1 cellular context compared by ENCODE assay signal in the genomic region with DNA sequence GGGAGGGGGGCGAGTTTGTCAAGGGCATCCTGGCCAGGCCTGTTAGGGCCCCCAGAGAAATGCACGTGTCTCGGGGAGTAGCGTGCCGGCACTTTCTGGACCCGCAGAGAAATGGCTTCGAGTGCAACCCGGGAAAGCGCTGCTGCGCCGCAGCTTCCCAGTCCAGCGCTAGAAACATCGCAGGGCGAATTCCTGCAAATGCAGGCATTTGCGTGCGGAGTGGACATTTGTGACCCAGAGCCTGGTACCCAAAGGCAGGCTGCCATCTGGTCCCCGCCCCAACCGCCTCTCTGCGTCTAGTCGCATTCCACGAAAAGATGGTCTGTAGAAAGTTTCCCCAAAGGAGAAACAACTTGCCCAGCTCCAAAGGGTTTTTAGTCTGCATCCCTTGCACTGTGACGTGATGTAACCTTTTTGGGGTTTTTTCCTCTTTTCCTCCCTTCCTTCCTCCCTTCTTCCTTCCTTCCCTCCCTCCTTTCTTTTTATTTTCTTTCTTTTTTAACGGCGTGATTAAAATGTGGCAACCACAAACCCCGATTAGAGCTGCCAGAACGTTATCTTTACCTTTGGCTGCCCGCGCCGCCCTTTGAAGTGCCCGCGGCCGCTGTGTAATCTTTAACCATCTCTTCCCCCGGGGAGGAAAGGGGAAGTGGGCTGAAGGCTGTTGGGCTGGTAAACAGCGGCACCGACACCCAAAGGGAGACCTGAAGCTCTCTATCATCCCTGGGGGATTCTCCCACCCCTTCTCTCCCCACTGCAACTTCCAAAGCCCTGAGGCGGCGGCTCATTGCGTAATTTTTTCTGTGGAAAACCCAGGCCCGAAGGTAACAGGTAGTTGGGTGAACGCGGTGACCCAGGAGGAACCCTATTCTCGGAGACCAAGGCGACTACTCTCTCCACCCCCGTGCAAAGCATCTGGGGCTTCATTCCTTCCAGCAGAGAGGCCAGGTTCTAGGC.
TF ChIP-seq lines count a peak whose summit lies in the region.

No MANE protein-coding gene starts in this region.

TF ChIP-seq in K562, 482 proteins besides CTCF, POLR2A, EP300 and RAD21 (continued from another document and continues in another):
- TF ChIP-seq, protein P1, sequence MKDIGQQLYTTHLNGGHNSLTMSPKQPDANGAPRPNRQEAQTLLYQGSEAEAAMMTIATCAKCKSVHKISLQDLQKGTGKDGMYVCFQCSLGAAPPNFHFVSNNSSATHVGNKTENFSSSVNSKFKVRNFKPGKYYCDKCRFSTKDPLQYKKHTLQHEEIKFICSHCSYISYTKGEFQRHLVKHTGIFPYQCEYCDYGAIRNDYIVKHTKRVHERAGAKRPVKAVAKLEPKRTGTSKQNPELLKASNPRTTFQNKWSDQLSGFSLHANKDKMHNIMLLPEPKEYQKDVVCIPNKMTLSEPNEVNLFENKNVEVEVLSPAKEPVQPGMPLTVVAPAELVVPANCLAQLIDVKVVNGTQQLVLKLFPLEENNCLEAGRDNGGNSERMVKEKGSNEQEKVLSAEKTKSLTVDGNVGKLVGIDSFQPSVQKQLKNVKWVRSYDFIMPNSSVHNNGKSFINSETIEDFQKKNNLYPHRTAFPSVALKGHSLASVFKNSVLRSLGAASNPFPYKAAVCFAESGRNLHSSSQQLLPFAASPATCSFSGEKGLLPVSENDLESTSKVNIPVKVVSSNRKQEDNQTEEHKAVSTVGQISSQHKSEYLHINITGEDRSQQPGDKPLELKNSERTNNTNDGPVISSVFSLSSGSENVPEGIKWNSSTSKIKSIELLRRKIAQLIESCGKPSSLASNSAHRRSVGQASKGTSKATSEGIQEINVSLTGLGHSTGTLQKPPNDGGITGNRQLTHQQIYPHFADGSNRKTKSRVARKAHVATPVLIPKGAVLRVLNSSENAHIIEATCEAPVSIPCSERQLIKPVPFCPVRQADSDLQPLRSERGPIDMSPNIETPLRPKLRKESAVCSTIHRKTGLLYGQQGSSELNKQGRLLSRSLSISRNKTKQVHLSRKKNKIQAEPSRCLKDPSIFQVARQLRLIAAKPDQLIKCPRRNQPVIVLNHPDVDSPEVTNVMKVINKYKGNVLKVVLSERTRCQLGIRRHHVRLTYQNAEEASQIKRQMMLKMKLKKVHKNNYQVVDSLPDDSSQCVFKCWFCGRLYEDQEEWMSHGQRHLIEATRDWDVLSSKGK (CRISPR knock-in tag; IDR thresholded peaks at IDR 0.05), result no peak
- TF ChIP-seq CTBP1 (IDR thresholded peaks at IDR 0.05; ENCODE audit: borderline replicate concordance) (peak; percentile 25; the same call in 1 of the 2 replicates), KLF1 (tag; IDR thresholded peaks at IDR 0.05) (no peak), HNRNPL (IDR thresholded peaks at IDR 0.05; ENCODE audit: low read depth, low read length) (no peak), BCOR (IDR thresholded peaks at IDR 0.05) (no peak), MEIS2 (IDR thresholded peaks at IDR 0.05; ENCODE audit: partially characterized antibody) (no peak), SREBF2 (CRISPR knock-in tag; IDR thresholded peaks at IDR 0.05) (no peak), ZNF224 (CRISPR knock-in tag; IDR thresholded peaks at IDR 0.05) (no peak), ZNF140 (CRISPR knock-in tag; IDR thresholded peaks at IDR 0.05) (no peak), ZNF639 (CRISPR knock-in tag; conservative IDR thresholded peaks at IDR 0.05 in 1 of 2, IDR thresholded peaks at IDR 0.05 in 1 of 2) (no peak), ZNF740 (CRISPR knock-in tag; IDR thresholded peaks at IDR 0.05) (no peak), ZNF740 (tag; IDR thresholded peaks at IDR 0.05) (no peak), LEF1 (IDR thresholded peaks at IDR 0.05) (peak; percentile 53; the same call in 1 of the 2 replicates), SMAD3 (CRISPR knock-in tag; conservative IDR thresholded peaks at IDR 0.05) (no peak), HES1 (IDR thresholded peaks at IDR 0.05; ENCODE audit: low read depth) (peak; percentile 87; the same call in 1 of the 2 replicates), SPI1 (IDR thresholded peaks at IDR 0.05; ENCODE audit: borderline replicate concordance, low read depth, low read length) (peak; percentile 92), VEZF1 (CRISPR knock-in tag; IDR thresholded peaks at IDR 0.05) (peak; percentile 53; the same call in 1 of the 2 replicates), XRCC4 (IDR thresholded peaks at IDR 0.05; ENCODE audit: extremely low read depth, insufficient read depth, insufficient read length) (no peak), ARID1B (IDR thresholded peaks at IDR 0.05) (0 out of 2 replicates have a peak, but pooled peaks have one; percentile 27), ZBTB34 (CRISPR knock-in tag; IDR thresholded peaks at IDR 0.05) (no peak), TEAD4 (IDR thresholded peaks at IDR 0.05; ENCODE audit: low read length) (no peak), TEAD4 (CRISPR knock-in tag; IDR thresholded peaks at IDR 0.05; ENCODE audit: borderline replicate concordance) (no peak), NELFE (IDR thresholded peaks at IDR 0.05; ENCODE audit: insufficient read depth, insufficient read length) (no peak), TEAD1 (CRISPR knock-in tag; IDR thresholded peaks at IDR 0.05) (no peak), GATA2 (CRISPR knock-in tag; IDR thresholded peaks at IDR 0.05) (peak; percentile 49; the same call in 1 of the 2 replicates), CEBPB (tag; IDR thresholded peaks at IDR 0.05) (peak; percentile 73), ETV6 (IDR thresholded peaks at IDR 0.05; ENCODE audit: borderline replicate concordance in 1 of 2, low read depth in 2 of 2, low read length in 1 of 2) (0 out of 4 replicates have a peak, but pooled peaks of 1 of the 2 experiments have one; percentile 50), ETV6 (CRISPR knock-in tag; IDR thresholded peaks at IDR 0.05; ENCODE audit: borderline replicate concordance) (no peak), SMARCE1 (IDR thresholded peaks at IDR 0.05) (peak; percentile 50; the same call in 1 of the 2 replicates), TCF7 (IDR thresholded peaks at IDR 0.05; ENCODE audit: borderline replicate concordance) (peak; percentile 97), RFX1 (IDR thresholded peaks at IDR 0.05) (no peak), TCF7L2 (IDR thresholded peaks at IDR 0.05; ENCODE audit: low read depth, low read length) (peak; percentile 81)
- TF ChIP-seq, protein P2, sequence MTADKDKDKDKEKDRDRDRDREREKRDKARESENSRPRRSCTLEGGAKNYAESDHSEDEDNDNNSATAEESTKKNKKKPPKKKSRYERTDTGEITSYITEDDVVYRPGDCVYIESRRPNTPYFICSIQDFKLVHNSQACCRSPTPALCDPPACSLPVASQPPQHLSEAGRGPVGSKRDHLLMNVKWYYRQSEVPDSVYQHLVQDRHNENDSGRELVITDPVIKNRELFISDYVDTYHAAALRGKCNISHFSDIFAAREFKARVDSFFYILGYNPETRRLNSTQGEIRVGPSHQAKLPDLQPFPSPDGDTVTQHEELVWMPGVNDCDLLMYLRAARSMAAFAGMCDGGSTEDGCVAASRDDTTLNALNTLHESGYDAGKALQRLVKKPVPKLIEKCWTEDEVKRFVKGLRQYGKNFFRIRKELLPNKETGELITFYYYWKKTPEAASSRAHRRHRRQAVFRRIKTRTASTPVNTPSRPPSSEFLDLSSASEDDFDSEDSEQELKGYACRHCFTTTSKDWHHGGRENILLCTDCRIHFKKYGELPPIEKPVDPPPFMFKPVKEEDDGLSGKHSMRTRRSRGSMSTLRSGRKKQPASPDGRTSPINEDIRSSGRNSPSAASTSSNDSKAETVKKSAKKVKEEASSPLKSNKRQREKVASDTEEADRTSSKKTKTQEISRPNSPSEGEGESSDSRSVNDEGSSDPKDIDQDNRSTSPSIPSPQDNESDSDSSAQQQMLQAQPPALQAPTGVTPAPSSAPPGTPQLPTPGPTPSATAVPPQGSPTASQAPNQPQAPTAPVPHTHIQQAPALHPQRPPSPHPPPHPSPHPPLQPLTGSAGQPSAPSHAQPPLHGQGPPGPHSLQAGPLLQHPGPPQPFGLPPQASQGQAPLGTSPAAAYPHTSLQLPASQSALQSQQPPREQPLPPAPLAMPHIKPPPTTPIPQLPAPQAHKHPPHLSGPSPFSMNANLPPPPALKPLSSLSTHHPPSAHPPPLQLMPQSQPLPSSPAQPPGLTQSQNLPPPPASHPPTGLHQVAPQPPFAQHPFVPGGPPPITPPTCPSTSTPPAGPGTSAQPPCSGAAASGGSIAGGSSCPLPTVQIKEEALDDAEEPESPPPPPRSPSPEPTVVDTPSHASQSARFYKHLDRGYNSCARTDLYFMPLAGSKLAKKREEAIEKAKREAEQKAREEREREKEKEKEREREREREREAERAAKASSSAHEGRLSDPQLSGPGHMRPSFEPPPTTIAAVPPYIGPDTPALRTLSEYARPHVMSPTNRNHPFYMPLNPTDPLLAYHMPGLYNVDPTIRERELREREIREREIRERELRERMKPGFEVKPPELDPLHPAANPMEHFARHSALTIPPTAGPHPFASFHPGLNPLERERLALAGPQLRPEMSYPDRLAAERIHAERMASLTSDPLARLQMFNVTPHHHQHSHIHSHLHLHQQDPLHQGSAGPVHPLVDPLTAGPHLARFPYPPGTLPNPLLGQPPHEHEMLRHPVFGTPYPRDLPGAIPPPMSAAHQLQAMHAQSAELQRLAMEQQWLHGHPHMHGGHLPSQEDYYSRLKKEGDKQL (CRISPR knock-in tag; IDR thresholded peaks at IDR 0.05; ENCODE audit: borderline replicate concordance), result no peak
- TF ChIP-seq, protein P3, sequence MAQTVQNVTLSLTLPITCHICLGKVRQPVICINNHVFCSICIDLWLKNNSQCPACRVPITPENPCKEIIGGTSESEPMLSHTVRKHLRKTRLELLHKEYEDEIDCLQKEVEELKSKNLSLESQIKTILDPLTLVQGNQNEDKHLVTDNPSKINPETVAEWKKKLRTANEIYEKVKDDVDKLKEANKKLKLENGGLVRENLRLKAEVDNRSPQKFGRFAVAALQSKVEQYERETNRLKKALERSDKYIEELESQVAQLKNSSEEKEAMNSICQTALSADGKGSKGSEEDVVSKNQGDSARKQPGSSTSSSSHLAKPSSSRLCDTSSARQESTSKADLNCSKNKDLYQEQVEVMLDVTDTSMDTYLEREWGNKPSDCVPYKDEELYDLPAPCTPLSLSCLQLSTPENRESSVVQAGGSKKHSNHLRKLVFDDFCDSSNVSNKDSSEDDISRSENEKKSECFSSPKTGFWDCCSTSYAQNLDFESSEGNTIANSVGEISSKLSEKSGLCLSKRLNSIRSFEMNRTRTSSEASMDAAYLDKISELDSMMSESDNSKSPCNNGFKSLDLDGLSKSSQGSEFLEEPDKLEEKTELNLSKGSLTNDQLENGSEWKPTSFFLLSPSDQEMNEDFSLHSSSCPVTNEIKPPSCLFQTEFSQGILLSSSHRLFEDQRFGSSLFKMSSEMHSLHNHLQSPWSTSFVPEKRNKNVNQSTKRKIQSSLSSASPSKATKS (CRISPR knock-in tag; IDR thresholded peaks at IDR 0.05), result no peak
